22 cellular contexts compared by ENCODE assay signal in genomic region chr11:19329910-19330309, GRCh38.
"Had no signal": no experiment of that assay in that cellular context is flagged by ENCODE, and none has a peak within 500 bp of the region (broad histone marks: within the 10 kb centered on the region; RNA-seq: fewer than 3 reads in every experiment).

No MANE protein-coding gene starts in this region.

- FAIRE-seq: endothelial cell of umbilical vein, islet of Langerhans, keratinocyte had no signal

- H3K27me3 ChIP-seq: esophagus muscularis mucosa, gastrocnemius medialis, left lung had no signal

- H3K4me3 ChIP-seq: coronary artery, dorsolateral prefrontal cortex, esophagus muscularis mucosa, gastrocnemius medialis, heart right ventricle, left lung, lower lobe of right lung, mucosa of descending colon had no signal

- H3K9me3 ChIP-seq: esophagus muscularis mucosa, gastrocnemius medialis, heart right ventricle, left lung, lower lobe of right lung, mucosa of descending colon had no signal

- H3K27ac ChIP-seq: coronary artery, dorsolateral prefrontal cortex, esophagus muscularis mucosa, gastrocnemius medialis, heart right ventricle, left lung, lower lobe of right lung had no signal

- DNase-seq: dorsolateral prefrontal cortex; effector CD4-positive, alpha-beta T cell; effector memory CD4-positive, alpha-beta T cell; foreskin fibroblast; foreskin melanocyte; gastrocnemius medialis; glutamatergic neuron; head of caudate nucleus; heart right ventricle; hippocampal formation; left cardiac atrium; left lung; left ventricle myocardium superior; lower lobe of right lung; mesenchymal stem cell; mucosa of descending colon; naive B cell had no signal

- ATAC-seq: gastrocnemius medialis, heart right ventricle, left cardiac atrium, left lung, left ventricle myocardium superior, lower lobe of right lung, mucosa of descending colon had no signal

- H3K4me1 ChIP-seq: esophagus muscularis mucosa, heart right ventricle, left lung, lower lobe of right lung had no signal

- H3K36me3 ChIP-seq: esophagus muscularis mucosa, gastrocnemius medialis, heart right ventricle, left lung, lower lobe of right lung had no signal
